30 cellular contexts compared by ENCODE assay signal in genomic region chr20:19789446-19789845, GRCh38. TPM values are rescaled to one million over a fixed set of nuclear protein-coding genes. Genes with fewer than 3 reads are reported as not detected.
DNase-seq lines count a peak whose midpoint lies in the region; ATAC-seq and TF ChIP-seq lines count a peak whose summit lies in the region.
"Had no signal": no experiment of that assay in that cellular context is flagged by ENCODE, and none has a peak within 500 bp of the region (broad histone marks: within the 10 kb centered on the region; RNA-seq: fewer than 3 reads in every experiment).

No MANE protein-coding gene starts in this region.

- no peak overlapping the region for H3K4ac ChIP-seq in mesendoderm (ENCODE audit: low read depth, low read length)

- no peaks in the 10 kb centered on the region for H4K20me1 ChIP-seq in mammary epithelial cell (ENCODE audit: insufficient read depth, low read length)

- no TSS peak for BruUV-seq in mammary epithelial cell (replicated peaks; lab: Mats Ljungman, UMichigan)

- no peak overlapping the region for H3K56ac ChIP-seq in mesendoderm (ENCODE audit: low read length)

- no peak overlapping the region for H4K8ac ChIP-seq in mesendoderm (ENCODE audit: low read depth, low read length)

- no peaks in the 10 kb centered on the region for H3K79me1 ChIP-seq in mesendoderm (ENCODE audit: low read length)

- ATAC-seq in HG02678 (IDR thresholded peaks at IDR 0.05; ENCODE audit: unreplicated experiment) = no peak
- ATAC-seq: A549; GM12878; left ventricle myocardium superior; naive thymus-derived CD4-positive, alpha-beta T cell had no signal

- TF ChIP-seq CTCF in mammary epithelial cell (conservative IDR thresholded peaks at IDR 0.05 in 1 of 2, IDR thresholded peaks at IDR 0.05 in 1 of 2; ENCODE audit: extremely low read depth in 1 of 2, insufficient read depth in 1 of 2, low read depth in 1 of 2, low read length in 2 of 2) (peak in 1 of 2 donors; percentile 29), esophagus squamous epithelium (IDR thresholded peaks at IDR 0.05) (no peak)

- 39% methylated on average over 2 of the region's 2 CpGs for WGBS in mammary epithelial cell (ENCODE audit: low coverage, missing lambda C conversion rate)
- WGBS in mesendoderm (ENCODE audit: extremely low coverage, insufficient coverage, low lambda C conversion rate) = no CpG with 5 or more reads among the region's 2 CpGs
- WGBS in esophagus squamous epithelium, 2 donors = 65 to 74% methylated on average over 2 of the region's 2 CpGs

- TF ChIP-seq POLR2A in esophagus squamous epithelium (IDR thresholded peaks at IDR 0.05) = no peak

- dilution Hi-C loops in mammary epithelial cell (cut with HindIII; ENCODE audit: low sequenced_read_pairs) = no loop called here

- in situ Hi-C loops in mammary epithelial cell (cut with MboI; ENCODE audit: low sequenced_read_pairs in 2 of 2) = loop anchor here in 1 of 2 donors (5.0 kb wide), 1 partner anchor 203 kb away; no protein-coding TSS in a partner anchor

- no peak overlapping the region for H4K5ac ChIP-seq in mesendoderm (ENCODE audit: low read length)

- no peak overlapping the region for H2BK5ac ChIP-seq in mesendoderm (ENCODE audit: low read length)

- H3K9me3 ChIP-seq in mammary epithelial cell (replicated peaks; ENCODE audit: insufficient read depth, low read length) (no peaks in the 10 kb centered on the region), esophagus squamous epithelium (no peaks in the 10 kb centered on the region)

- no peak overlapping the region for H2AK5ac ChIP-seq in mesendoderm (ENCODE audit: low read length)

- H3K9ac ChIP-seq in mammary epithelial cell (ENCODE audit: insufficient read depth, low read length) (no peak overlapping the region), mesendoderm (ENCODE audit: low read length) (no peak overlapping the region)

- CTCF ChIA-PET in mammary epithelial cell (lab: Charles Lee; ENCODE audit: low non-redundant PET) = no interaction called here

- H3K4me2 ChIP-seq in mammary epithelial cell (ENCODE audit: insufficient read depth, low read depth, low read length) (no peak overlapping the region), mesendoderm (ENCODE audit: low read length) (no peak overlapping the region)
- H3K4me2 ChIP-seq: A549 had no signal

- no peaks in the 10 kb centered on the region for H3K27me3 ChIP-seq in mammary epithelial cell (ENCODE audit: insufficient read depth, low read length)
- H3K27me3 ChIP-seq in mesendoderm (ENCODE audit: insufficient read depth, low read length, poor library complexity) = no peaks in the 10 kb centered on the region
- H3K27me3 ChIP-seq in esophagus squamous epithelium = no peaks in the 10 kb centered on the region
- H3K27me3 ChIP-seq: cardiac muscle cell, tibial nerve had no signal

- no peak overlapping the region for H3K23ac ChIP-seq in mesendoderm (ENCODE audit: low read length)

- H2AFZ ChIP-seq in mammary epithelial cell (ENCODE audit: low read depth, low read length) = peak overlapping the region; percentile 46

- H3K18ac ChIP-seq in mesendoderm (ENCODE audit: low read length) = no peak overlapping the region

- DNase-seq in NCI-H82 (lab: John Stamatoyannopoulos, UW) = peak; percentile 48
- DNase-seq in NCI-H82 treated with DMSO at 0.1 percent for 48 hours (lab: John Stamatoyannopoulos, UW; ENCODE audit: unreplicated experiment) = no peak
- peak; percentile 37 for DNase-seq in M059J (ENCODE audit: low read depth)
- no peak for DNase-seq in mammary epithelial cell
- DNase-seq in mesendoderm = peak; percentile 75
- no peak for DNase-seq in activated CD4-positive, CD25-positive, alpha-beta regulatory T cell treated with anti-CD3 and anti-CD28 coated beads, Interleukin-2, amount 50 U/mL, for 72 hours
- DNase-seq in esophagus squamous epithelium (lab: John Stamatoyannopoulos, UW) = no peak
- DNase-seq: activated CD4-positive, alpha-beta T cell treated with anti-CD3 and anti-CD28 coated beads for 48 hours; activated CD8-positive, alpha-beta memory T cell treated with anti-CD3 and anti-CD28 coated beads for 24 hours; activated T-cell treated with anti-CD3 and anti-CD28 coated beads for 4 hours; CD4-positive, alpha-beta memory T cell; effector memory CD4-positive, alpha-beta T cell; erythroblast; kidney; left ventricle myocardium superior; midbrain; naive thymus-derived CD4-positive, alpha-beta T cell; NCI-H1048; NCI-H1694; NCI-H524 treated with DMSO at 0.1 percent for 48 hours; SIG-M5; stimulated activated CD4-positive, alpha-beta T cell treated with anti-CD3 and anti-CD28 coated beads, Interleukin-4, amount 100 ng/mL, for 4 hours; T-helper 9 cell had no signal

- H3K36me3 ChIP-seq in mammary epithelial cell (ENCODE audit: insufficient read depth, low read length) (no peaks in the 10 kb centered on the region), mesendoderm (ENCODE audit: control insufficient read depth, insufficient read depth, low read length) (no peaks in the 10 kb centered on the region), esophagus squamous epithelium (no peaks in the 10 kb centered on the region)
- H3K36me3 ChIP-seq: cardiac muscle cell, tibial nerve had no signal

- H3K4me3 ChIP-seq in mammary epithelial cell (replicated peaks in 1 of 3; ENCODE audit: insufficient read depth in 1 of 3, low read depth in 2 of 3, low read length in 3 of 3) = no peak overlapping the region
- H3K4me3 ChIP-seq in mesendoderm (ENCODE audit: low read length) = no peak overlapping the region
- H3K4me3 ChIP-seq in esophagus squamous epithelium = no peak overlapping the region
- H3K4me3 ChIP-seq: A549, cardiac muscle cell, coronary artery, GM12878, tibial nerve had no signal

- H3K4me1 ChIP-seq in mammary epithelial cell (ENCODE audit: insufficient read depth, low read length) (peaks cover 36% of the 10 kb centered on the region), mesendoderm (ENCODE audit: control insufficient read depth, low read depth, low read length) (no peaks in the 10 kb centered on the region), esophagus squamous epithelium (peaks cover 22 to 28% (median 24%) of the 10 kb centered on the region in 3 donors)

- no peak overlapping the region for H3K27ac ChIP-seq in mammary epithelial cell (ENCODE audit: insufficient read depth, low read depth, low read length)
- no peak overlapping the region for H3K27ac ChIP-seq in mesendoderm (ENCODE audit: low read depth, low read length)
- H3K27ac ChIP-seq in esophagus squamous epithelium = no peak overlapping the region
- H3K27ac ChIP-seq: cardiac muscle cell, coronary artery, tibial nerve, VCaP had no signal

- H3K79me2 ChIP-seq in mammary epithelial cell (ENCODE audit: insufficient read depth, low read length) = no peaks in the 10 kb centered on the region
- no peaks in the 10 kb centered on the region for H3K79me2 ChIP-seq in mesendoderm (ENCODE audit: control insufficient read depth, insufficient read depth, low read length)

- H2BK120ac ChIP-seq in mesendoderm (ENCODE audit: low read depth, low read length) = no peak overlapping the region

- H2BK15ac ChIP-seq in mesendoderm (replicated peaks; ENCODE audit: low read depth) = no peak overlapping the region

- intact Hi-C loops in mammary epithelial cell (cut with micrococcal nuclease) = no loop called here
- intact Hi-C loops in esophagus squamous epithelium (cut with DNase I) = loop anchor here (10.0 kb wide), 3 partner anchors 95 to 205 kb away; no protein-coding TSS in a partner anchor

RNA-seq across cellular contexts. Expression of gene RIN2, which starts 31.4 kb away (rescaled TPM):
- total RNA-seq in M059J (2014; rRNA removed; shearing (Covaris generic)) = 56.6 and 59.6 TPM in 2 replicates
- 10 to 100 TPM; 42.2 to 45.2 TPM for total RNA-seq in mammary epithelial cell
- polyA plus RNA-seq in mammary epithelial cell = 29.1 TPM
- 93.5 TPM for polyA minus RNA-seq in mammary epithelial cell
- 0.65 TPM for polyA plus RNA-seq in mesendoderm (2013, experiment 1 of 2)
- polyA plus RNA-seq in mesendoderm (2013, experiment 2 of 2) = 0.53 TPM
- 10 to 100 TPM; 29.5 to 77.4 (median 50.8) TPM for total RNA-seq in esophagus squamous epithelium
- polyA plus RNA-seq: CD4-positive, alpha-beta memory T cell; naive thymus-derived CD4-positive, alpha-beta T cell had no signal

Comparison
In these comparisons a context has a peak if more than half of its experiments do, and no peak if none do; other contexts are left out.
1. DNase-seq: peak in NCI-H82 (single experiment), M059J (single experiment) and mesendoderm (single experiment); none in NCI-H82 treated with DMSO at 0.1 percent for 48 hours (single experiment), mammary epithelial cell (single experiment), activated CD4-positive, CD25-positive, alpha-beta regulatory T cell treated with anti-CD3 and anti-CD28 coated beads, Interleukin-2, amount 50 U/mL, for 72 hours (single experiment) and esophagus squamous epithelium (single experiment).